ENCODE assay signal across 1 cellular context in the genomic region with DNA sequence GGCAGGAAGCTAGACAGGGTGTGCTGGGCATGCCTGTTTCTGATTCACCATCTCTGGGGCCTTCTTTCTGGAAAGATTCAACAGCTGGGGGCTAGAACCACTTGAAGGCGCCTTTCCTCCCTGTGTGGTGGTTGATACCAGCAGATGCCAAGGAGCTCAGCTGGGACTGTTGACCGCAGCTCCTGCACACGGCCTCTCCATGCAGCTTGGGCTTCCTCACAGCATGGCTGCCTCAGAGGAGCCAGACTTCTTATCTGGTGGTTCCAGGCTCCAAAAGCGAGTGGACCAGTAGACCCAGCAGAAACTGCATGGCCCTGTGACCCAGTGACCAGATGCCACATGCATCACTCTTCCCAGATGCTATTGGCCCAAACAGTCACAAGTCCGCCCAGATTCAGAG.
TF ChIP-seq lines count a peak whose summit lies in the region.

No MANE protein-coding gene starts in this region.

TF ChIP-seq in HepG2, 621 proteins besides CTCF, POLR2A, EP300 and RAD21 (continued from another document):
- TF ChIP-seq, protein P1, sequence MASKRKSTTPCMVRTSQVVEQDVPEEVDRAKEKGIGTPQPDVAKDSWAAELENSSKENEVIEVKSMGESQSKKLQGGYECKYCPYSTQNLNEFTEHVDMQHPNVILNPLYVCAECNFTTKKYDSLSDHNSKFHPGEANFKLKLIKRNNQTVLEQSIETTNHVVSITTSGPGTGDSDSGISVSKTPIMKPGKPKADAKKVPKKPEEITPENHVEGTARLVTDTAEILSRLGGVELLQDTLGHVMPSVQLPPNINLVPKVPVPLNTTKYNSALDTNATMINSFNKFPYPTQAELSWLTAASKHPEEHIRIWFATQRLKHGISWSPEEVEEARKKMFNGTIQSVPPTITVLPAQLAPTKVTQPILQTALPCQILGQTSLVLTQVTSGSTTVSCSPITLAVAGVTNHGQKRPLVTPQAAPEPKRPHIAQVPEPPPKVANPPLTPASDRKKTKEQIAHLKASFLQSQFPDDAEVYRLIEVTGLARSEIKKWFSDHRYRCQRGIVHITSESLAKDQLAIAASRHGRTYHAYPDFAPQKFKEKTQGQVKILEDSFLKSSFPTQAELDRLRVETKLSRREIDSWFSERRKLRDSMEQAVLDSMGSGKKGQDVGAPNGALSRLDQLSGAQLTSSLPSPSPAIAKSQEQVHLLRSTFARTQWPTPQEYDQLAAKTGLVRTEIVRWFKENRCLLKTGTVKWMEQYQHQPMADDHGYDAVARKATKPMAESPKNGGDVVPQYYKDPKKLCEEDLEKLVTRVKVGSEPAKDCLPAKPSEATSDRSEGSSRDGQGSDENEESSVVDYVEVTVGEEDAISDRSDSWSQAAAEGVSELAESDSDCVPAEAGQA (IDR thresholded peaks at IDR 0.05; ENCODE audit: low read depth) = no peak
- TF ChIP-seq, protein P1 (CRISPR knock-in tag; IDR thresholded peaks at IDR 0.05; ENCODE audit: borderline replicate concordance) = no peak
- TF ChIP-seq, protein P2, sequence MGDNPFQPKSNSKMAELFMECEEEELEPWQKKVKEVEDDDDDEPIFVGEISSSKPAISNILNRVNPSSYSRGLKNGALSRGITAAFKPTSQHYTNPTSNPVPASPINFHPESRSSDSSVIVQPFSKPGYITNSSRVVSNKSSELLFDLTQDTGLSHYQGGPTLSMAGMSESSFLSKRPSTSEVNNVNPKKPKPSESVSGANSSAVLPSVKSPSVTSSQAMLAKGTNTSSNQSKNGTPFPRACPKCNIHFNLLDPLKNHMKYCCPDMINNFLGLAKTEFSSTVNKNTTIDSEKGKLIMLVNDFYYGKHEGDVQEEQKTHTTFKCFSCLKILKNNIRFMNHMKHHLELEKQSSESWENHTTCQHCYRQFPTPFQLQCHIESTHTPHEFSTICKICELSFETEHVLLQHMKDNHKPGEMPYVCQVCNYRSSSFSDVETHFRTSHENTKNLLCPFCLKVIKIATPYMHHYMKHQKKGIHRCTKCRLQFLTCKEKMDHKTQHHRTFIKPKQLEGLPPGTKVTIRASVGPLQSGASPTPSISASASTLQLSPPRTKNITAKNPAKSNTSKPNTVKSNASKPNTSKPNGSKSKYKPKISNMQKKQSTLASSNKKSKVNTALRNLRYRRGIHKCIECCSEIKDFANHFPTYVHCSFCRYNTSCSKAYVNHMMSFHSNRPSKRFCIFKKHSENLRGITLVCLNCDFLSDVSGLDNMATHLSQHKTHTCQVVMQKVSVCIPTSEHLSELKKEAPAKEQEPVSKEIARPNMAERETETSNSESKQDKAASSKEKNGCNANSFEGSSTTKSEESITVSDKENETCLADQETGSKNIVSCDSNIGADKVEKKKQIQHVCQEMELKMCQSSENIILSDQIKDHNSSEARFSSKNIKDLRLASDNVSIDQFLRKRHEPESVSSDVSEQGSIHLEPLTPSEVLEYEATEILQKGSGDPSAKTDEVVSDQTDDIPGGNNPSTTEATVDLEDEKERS (CRISPR knock-in tag; IDR thresholded peaks at IDR 0.05) = no peak
- no peak for TF ChIP-seq ZFP36 (IDR thresholded peaks at IDR 0.05; ENCODE audit: borderline replicate concordance, low read depth, low read length, partially characterized antibody)
- TF ChIP-seq GZF1 (CRISPR knock-in tag; IDR thresholded peaks at IDR 0.05) = no peak
- TF ChIP-seq, protein P3, sequence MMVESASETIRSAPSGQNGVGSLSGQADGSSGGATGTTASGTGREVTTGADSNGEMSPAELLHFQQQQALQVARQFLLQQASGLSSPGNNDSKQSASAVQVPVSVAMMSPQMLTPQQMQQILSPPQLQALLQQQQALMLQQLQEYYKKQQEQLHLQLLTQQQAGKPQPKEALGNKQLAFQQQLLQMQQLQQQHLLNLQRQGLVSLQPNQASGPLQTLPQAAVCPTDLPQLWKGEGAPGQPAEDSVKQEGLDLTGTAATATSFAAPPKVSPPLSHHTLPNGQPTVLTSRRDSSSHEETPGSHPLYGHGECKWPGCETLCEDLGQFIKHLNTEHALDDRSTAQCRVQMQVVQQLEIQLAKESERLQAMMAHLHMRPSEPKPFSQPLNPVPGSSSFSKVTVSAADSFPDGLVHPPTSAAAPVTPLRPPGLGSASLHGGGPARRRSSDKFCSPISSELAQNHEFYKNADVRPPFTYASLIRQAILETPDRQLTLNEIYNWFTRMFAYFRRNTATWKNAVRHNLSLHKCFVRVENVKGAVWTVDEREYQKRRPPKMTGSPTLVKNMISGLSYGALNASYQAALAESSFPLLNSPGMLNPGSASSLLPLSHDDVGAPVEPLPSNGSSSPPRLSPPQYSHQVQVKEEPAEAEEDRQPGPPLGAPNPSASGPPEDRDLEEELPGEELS (CRISPR knock-in tag; IDR thresholded peaks at IDR 0.05) = no peak
